10 cellular contexts compared by ENCODE assay signal in genomic region chr2:144801766-144802165, GRCh38.
DNase-seq lines count a peak whose midpoint lies in the region; ATAC-seq and TF ChIP-seq lines count a peak whose summit lies in the region.
"Had no signal": no experiment of that assay in that cellular context is flagged by ENCODE, and none has a peak within 500 bp of the region (broad histone marks: within the 10 kb centered on the region; RNA-seq: fewer than 3 reads in every experiment).

No MANE protein-coding gene starts in this region.

- no peak overlapping the region for H3K27ac ChIP-seq in right atrium auricular region

- H3K9me3 ChIP-seq in right atrium auricular region, result no peaks in the 10 kb centered on the region

- H3K27me3 ChIP-seq in right atrium auricular region, result no peaks in the 10 kb centered on the region

- TF ChIP-seq CTCF in fibroblast of pulmonary artery (IDR thresholded peaks at IDR 0.05; ENCODE audit: low read length, missing control alignments), result no peak
- no peak for TF ChIP-seq CTCF in right atrium auricular region (IDR thresholded peaks at IDR 0.05)

- no peaks in the 10 kb centered on the region for H3K36me3 ChIP-seq in right atrium auricular region

- DNase-seq in GM04504 (ENCODE audit: low read depth), result peak; percentile 32
- DNase-seq in fibroblast of pulmonary artery (ENCODE audit: low read depth), result peak; percentile 89
- peak; percentile 71 for DNase-seq in pulmonary artery endothelial cell (ENCODE audit: low read depth, low spot score)
- DNase-seq in NCI-H2107 treated with DMSO at 0.1 percent for 48 hours (lab: John Stamatoyannopoulos, UW; ENCODE audit: unreplicated experiment), result no peak
- DNase-seq in right atrium auricular region (ENCODE audit: low spot score), result no peak
- no peak for DNase-seq in NCI-H2081 treated with DMSO at 0.1 percent for 48 hours (lab: John Stamatoyannopoulos, UW)
- DNase-seq: Calu3, NCI-H1694 treated with DMSO at 0.1 percent for 48 hours had no signal

- H3K4me3 ChIP-seq in fibroblast of pulmonary artery (replicated peaks; ENCODE audit: low read depth, low read length) (no peak overlapping the region), right atrium auricular region (no peak overlapping the region)

- no peaks in the 10 kb centered on the region for H3K4me1 ChIP-seq in right atrium auricular region

- peak; percentile 87 for ATAC-seq in SK-N-SH treated with all-trans-retinoic acid at 6 μM for 48 hours
- ATAC-seq in HG03095 (IDR thresholded peaks at IDR 0.05; ENCODE audit: unreplicated experiment), result no peak

TF ChIP-seq in SK-N-SH treated with all-trans-retinoic acid at 6 μM for 48 hours, 23 proteins besides CTCF, POLR2A, EP300 and RAD21:
- TF ChIP-seq TCF4 (CRISPR knock-in tag; IDR thresholded peaks at IDR 0.05; ENCODE audit: borderline replicate concordance), result no peak
- no peak for TF ChIP-seq ISL1 (CRISPR knock-in tag; IDR thresholded peaks at IDR 0.05)
- TF ChIP-seq RARB (CRISPR knock-in tag; IDR thresholded peaks at IDR 0.05), result no peak
- TF ChIP-seq TOX (CRISPR knock-in tag; IDR thresholded peaks at IDR 0.05; ENCODE audit: borderline replicate concordance), result no peak
- TF ChIP-seq ZNF565 (CRISPR knock-in tag; conservative IDR thresholded peaks at IDR 0.05; ENCODE audit: low read depth), result no peak
- TF ChIP-seq ZFP30 (CRISPR knock-in tag; IDR thresholded peaks at IDR 0.05), result no peak
- no peak for TF ChIP-seq ZC3H10 (CRISPR knock-in tag; IDR thresholded peaks at IDR 0.05)
- no peak for TF ChIP-seq ARNTL (CRISPR knock-in tag; IDR thresholded peaks at IDR 0.05; ENCODE audit: borderline replicate concordance, low read depth)
- no peak for TF ChIP-seq PATZ1 (CRISPR knock-in tag; IDR thresholded peaks at IDR 0.05; ENCODE audit: borderline replicate concordance)
- no peak for TF ChIP-seq CSRNP3 (CRISPR knock-in tag; IDR thresholded peaks at IDR 0.05)
- no peak for TF ChIP-seq PPARA (CRISPR knock-in tag; IDR thresholded peaks at IDR 0.05; ENCODE audit: borderline replicate concordance)
TF ChIP-seq in SK-N-SH treated with all-trans-retinoic acid at 6 μM for 48 hours: peak in this region for 0.

Comparison
In these comparisons a context has a peak if more than half of its experiments do, and no peak if none do; other contexts are left out.
1. DNase-seq: peak in GM04504 (single experiment), fibroblast of pulmonary artery (single experiment) and pulmonary artery endothelial cell (single experiment); none in NCI-H2107 treated with DMSO at 0.1 percent for 48 hours (single experiment), right atrium auricular region (single experiment) and NCI-H2081 treated with DMSO at 0.1 percent for 48 hours (single experiment).